ENCODE assay signal across 1 cellular context in the genomic region with DNA sequence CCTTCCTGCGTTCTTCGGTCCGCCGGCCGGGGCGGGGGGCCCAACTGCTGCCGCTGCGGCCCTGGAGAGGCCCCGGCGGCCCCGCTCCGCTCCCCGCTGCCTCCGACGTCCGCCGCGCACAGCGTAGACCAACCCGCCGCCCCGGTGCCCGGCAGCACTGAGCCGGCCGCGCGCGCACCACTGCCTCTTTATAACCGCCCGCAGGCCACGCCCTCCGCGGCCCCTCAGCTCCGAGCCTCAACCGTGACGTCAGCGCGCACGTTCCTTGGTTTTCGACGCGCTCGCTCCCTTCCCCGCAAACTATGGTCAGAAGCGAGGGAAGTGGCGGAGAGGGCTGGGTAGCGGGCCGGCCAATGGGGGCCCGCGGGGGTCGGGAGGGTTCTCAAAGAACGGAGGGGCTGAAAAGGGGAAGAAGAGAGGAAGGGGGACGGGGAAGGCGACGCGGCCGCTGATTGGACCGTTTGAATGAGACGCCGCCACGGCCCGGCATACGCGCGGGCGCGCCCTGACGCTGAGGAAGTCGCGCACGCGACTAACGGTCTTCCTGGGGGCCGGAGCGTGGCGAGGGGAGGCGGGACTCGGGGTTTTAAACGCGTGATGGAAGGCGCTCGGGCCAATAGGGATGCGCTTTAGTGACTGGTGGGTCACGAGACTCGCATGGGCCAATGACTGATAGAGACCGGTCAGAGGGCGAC.
TF ChIP-seq lines count a peak whose summit lies in the region.

A gene (minus strand): TSS at position 164 of the 695 bp plus-strand sequence. CDS start 199 bp downstream, outside the sequence.

TF ChIP-seq in HepG2, 621 proteins besides CTCF, POLR2A, EP300 and RAD21 (continued from another document and continues in another):
- TF ChIP-seq PHF5A (CRISPR knock-in tag; IDR thresholded peaks at IDR 0.05; ENCODE audit: low read depth, unreplicated experiment) (peak; percentile 33), PTBP1 (IDR thresholded peaks at IDR 0.05; ENCODE audit: low read depth, low read length, poor library complexity, severe bottlenecking) (no peak), ADNP (CRISPR knock-in tag; IDR thresholded peaks at IDR 0.05) (no peak), HNRNPL (IDR thresholded peaks at IDR 0.05; ENCODE audit: low read depth, low read length) (no peak), ZC3H4 (CRISPR knock-in tag; IDR thresholded peaks at IDR 0.05; ENCODE audit: borderline replicate concordance) (no peak), MEF2D (CRISPR knock-in tag; IDR thresholded peaks at IDR 0.05) (peak; percentile 48; the same call in 1 of the 2 replicates), TBX2 (CRISPR knock-in tag; IDR thresholded peaks at IDR 0.05; ENCODE audit: borderline replicate concordance) (no peak; the same call in 1 of the 2 replicates), ZNF615 (CRISPR knock-in tag; IDR thresholded peaks at IDR 0.05; ENCODE audit: borderline replicate concordance) (no peak), HCFC1 (IDR thresholded peaks at IDR 0.05; ENCODE audit: low read depth, low read length) (no peak), ZNF3 (CRISPR knock-in tag; IDR thresholded peaks at IDR 0.05) (no peak), RBM39 (IDR thresholded peaks at IDR 0.05; ENCODE audit: low read depth, low read length, poor library complexity, severe bottlenecking) (no peak), KMT2B (CRISPR knock-in tag; IDR thresholded peaks at IDR 0.05) (peak; percentile 49; the same call in 1 of the 2 replicates), SOX6 (IDR thresholded peaks at IDR 0.05) (no peak), SOX6 (CRISPR knock-in tag; IDR thresholded peaks at IDR 0.05) (peak; percentile 55), ZC3H13 (CRISPR knock-in tag; IDR thresholded peaks at IDR 0.05) (0 out of 2 replicates have a peak, but pooled peaks have one; percentile 52), MXI1 (IDR thresholded peaks at IDR 0.05; ENCODE audit: borderline replicate concordance, low read depth, low read length) (peak; percentile 56; the same call in 1 of the 3 replicates), ZNF501 (CRISPR knock-in tag; IDR thresholded peaks at IDR 0.05) (peak; percentile 90), SMARCE1 (IDR thresholded peaks at IDR 0.05; ENCODE audit: borderline replicate concordance) (no peak), MXD4 (CRISPR knock-in tag; IDR thresholded peaks at IDR 0.05) (0 out of 2 replicates have a peak, but pooled peaks have one; percentile 23), AKAP8 (CRISPR knock-in tag; IDR thresholded peaks at IDR 0.05) (no peak), ZNF75D (CRISPR knock-in tag; IDR thresholded peaks at IDR 0.05; ENCODE audit: borderline replicate concordance) (no peak), JARID2 (CRISPR knock-in tag; IDR thresholded peaks at IDR 0.05; ENCODE audit: insufficient replicate concordance) (no peak), TP53 (CRISPR knock-in tag; conservative IDR thresholded peaks at IDR 0.05) (no peak), U2AF2 (IDR thresholded peaks at IDR 0.05; ENCODE audit: low read depth, low read length) (no peak), MTF1 (CRISPR knock-in tag; IDR thresholded peaks at IDR 0.05) (no peak), ZNF775 (CRISPR knock-in tag; IDR thresholded peaks at IDR 0.05; ENCODE audit: borderline replicate concordance) (0 out of 2 replicates have a peak, but pooled peaks have one; percentile 31), ZFP62 (CRISPR knock-in tag; IDR thresholded peaks at IDR 0.05) (no peak)
- TF ChIP-seq, protein P1, sequence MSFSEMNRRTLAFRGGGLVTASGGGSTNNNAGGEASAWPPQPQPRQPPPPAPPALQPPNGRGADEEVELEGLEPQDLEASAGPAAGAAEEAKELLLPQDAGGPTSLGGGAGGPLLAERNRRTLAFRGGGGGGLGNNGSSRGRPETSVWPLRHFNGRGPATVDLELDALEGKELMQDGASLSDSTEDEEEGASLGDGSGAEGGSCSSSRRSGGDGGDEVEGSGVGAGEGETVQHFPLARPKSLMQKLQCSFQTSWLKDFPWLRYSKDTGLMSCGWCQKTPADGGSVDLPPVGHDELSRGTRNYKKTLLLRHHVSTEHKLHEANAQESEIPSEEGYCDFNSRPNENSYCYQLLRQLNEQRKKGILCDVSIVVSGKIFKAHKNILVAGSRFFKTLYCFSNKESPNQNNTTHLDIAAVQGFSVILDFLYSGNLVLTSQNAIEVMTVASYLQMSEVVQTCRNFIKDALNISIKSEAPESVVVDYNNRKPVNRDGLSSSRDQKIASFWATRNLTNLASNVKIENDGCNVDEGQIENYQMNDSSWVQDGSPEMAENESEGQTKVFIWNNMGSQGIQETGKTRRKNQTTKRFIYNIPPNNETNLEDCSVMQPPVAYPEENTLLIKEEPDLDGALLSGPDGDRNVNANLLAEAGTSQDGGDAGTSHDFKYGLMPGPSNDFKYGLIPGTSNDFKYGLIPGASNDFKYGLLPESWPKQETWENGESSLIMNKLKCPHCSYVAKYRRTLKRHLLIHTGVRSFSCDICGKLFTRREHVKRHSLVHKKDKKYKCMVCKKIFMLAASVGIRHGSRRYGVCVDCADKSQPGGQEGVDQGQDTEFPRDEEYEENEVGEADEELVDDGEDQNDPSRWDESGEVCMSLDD (CRISPR knock-in tag; IDR thresholded peaks at IDR 0.05; ENCODE audit: borderline replicate concordance) = no peak
- TF ChIP-seq, protein P2, sequence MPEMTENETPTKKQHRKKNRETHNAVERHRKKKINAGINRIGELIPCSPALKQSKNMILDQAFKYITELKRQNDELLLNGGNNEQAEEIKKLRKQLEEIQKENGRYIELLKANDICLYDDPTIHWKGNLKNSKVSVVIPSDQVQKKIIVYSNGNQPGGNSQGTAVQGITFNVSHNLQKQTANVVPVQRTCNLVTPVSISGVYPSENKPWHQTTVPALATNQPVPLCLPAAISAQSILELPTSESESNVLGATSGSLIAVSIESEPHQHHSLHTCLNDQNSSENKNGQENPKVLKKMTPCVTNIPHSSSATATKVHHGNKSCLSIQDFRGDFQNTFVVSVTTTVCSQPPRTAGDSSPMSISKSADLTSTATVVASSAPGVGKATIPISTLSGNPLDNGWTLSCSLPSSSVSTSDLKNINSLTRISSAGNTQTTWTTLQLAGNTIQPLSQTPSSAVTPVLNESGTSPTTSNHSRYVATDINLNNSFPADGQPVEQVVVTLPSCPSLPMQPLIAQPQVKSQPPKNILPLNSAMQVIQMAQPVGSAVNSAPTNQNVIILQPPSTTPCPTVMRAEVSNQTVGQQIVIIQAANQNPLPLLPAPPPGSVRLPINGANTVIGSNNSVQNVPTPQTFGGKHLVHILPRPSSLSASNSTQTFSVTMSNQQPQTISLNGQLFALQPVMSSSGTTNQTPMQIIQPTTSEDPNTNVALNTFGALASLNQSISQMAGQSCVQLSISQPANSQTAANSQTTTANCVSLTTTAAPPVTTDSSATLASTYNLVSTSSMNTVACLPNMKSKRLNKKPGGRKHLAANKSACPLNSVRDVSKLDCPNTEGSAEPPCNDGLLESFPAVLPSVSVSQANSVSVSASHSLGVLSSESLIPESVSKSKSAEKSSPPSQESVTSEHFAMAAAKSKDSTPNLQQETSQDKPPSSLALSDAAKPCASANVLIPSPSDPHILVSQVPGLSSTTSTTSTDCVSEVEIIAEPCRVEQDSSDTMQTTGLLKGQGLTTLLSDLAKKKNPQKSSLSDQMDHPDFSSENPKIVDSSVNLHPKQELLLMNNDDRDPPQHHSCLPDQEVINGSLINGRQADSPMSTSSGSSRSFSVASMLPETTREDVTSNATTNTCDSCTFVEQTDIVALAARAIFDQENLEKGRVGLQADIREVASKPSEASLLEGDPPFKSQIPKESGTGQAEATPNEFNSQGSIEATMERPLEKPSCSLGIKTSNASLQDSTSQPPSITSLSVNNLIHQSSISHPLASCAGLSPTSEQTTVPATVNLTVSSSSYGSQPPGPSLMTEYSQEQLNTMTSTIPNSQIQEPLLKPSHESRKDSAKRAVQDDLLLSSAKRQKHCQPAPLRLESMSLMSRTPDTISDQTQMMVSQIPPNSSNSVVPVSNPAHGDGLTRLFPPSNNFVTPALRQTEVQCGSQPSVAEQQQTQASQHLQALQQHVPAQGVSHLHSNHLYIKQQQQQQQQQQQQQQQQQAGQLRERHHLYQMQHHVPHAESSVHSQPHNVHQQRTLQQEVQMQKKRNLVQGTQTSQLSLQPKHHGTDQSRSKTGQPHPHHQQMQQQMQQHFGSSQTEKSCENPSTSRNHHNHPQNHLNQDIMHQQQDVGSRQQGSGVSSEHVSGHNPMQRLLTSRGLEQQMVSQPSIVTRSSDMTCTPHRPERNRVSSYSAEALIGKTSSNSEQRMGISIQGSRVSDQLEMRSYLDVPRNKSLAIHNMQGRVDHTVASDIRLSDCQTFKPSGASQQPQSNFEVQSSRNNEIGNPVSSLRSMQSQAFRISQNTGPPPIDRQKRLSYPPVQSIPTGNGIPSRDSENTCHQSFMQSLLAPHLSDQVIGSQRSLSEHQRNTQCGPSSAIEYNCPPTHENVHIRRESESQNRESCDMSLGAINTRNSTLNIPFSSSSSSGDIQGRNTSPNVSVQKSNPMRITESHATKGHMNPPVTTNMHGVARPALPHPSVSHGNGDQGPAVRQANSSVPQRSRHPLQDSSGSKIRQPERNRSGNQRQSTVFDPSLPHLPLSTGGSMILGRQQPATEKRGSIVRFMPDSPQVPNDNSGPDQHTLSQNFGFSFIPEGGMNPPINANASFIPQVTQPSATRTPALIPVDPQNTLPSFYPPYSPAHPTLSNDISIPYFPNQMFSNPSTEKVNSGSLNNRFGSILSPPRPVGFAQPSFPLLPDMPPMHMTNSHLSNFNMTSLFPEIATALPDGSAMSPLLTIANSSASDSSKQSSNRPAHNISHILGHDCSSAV (CRISPR knock-in tag; IDR thresholded peaks at IDR 0.05; ENCODE audit: borderline replicate concordance) = no peak
- TF ChIP-seq, protein P3, sequence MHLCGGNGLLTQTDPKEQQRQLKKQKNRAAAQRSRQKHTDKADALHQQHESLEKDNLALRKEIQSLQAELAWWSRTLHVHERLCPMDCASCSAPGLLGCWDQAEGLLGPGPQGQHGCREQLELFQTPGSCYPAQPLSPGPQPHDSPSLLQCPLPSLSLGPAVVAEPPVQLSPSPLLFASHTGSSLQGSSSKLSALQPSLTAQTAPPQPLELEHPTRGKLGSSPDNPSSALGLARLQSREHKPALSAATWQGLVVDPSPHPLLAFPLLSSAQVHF (CRISPR knock-in tag; IDR thresholded peaks at IDR 0.05) = peak; percentile 77; the same call in 1 of the 2 replicates
- TF ChIP-seq, protein P4, sequence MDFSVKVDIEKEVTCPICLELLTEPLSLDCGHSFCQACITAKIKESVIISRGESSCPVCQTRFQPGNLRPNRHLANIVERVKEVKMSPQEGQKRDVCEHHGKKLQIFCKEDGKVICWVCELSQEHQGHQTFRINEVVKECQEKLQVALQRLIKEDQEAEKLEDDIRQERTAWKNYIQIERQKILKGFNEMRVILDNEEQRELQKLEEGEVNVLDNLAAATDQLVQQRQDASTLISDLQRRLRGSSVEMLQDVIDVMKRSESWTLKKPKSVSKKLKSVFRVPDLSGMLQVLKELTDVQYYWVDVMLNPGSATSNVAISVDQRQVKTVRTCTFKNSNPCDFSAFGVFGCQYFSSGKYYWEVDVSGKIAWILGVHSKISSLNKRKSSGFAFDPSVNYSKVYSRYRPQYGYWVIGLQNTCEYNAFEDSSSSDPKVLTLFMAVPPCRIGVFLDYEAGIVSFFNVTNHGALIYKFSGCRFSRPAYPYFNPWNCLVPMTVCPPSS (IDR thresholded peaks at IDR 0.05) = no peak
- TF ChIP-seq, protein P5, sequence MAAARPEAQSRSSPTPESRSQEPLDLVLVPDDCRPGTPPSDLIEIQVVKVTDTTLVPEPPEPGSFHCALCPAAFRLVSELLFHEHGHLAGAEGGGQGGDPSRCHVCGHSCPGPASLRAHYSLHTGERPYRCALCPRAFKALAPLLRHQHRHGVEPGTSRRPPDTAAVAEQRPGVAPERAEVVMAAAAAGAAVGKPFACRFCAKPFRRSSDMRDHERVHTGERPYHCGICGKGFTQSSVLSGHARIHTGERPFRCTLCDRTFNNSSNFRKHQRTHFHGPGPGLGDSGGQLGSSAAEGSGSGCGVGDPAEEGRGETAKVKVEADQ (CRISPR knock-in tag; IDR thresholded peaks at IDR 0.05; ENCODE audit: borderline replicate concordance) = no peak
- TF ChIP-seq, protein P6, sequence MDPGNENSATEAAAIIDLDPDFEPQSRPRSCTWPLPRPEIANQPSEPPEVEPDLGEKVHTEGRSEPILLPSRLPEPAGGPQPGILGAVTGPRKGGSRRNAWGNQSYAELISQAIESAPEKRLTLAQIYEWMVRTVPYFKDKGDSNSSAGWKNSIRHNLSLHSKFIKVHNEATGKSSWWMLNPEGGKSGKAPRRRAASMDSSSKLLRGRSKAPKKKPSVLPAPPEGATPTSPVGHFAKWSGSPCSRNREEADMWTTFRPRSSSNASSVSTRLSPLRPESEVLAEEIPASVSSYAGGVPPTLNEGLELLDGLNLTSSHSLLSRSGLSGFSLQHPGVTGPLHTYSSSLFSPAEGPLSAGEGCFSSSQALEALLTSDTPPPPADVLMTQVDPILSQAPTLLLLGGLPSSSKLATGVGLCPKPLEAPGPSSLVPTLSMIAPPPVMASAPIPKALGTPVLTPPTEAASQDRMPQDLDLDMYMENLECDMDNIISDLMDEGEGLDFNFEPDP (CRISPR knock-in tag; conservative IDR thresholded peaks at IDR 0.05) = no peak
- TF ChIP-seq, protein P7, sequence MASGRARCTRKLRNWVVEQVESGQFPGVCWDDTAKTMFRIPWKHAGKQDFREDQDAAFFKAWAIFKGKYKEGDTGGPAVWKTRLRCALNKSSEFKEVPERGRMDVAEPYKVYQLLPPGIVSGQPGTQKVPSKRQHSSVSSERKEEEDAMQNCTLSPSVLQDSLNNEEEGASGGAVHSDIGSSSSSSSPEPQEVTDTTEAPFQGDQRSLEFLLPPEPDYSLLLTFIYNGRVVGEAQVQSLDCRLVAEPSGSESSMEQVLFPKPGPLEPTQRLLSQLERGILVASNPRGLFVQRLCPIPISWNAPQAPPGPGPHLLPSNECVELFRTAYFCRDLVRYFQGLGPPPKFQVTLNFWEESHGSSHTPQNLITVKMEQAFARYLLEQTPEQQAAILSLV (CRISPR knock-in tag; IDR thresholded peaks at IDR 0.05; ENCODE audit: borderline replicate concordance) = peak; percentile 16; the same call in 1 of the 2 replicates
- TF ChIP-seq, protein P8, sequence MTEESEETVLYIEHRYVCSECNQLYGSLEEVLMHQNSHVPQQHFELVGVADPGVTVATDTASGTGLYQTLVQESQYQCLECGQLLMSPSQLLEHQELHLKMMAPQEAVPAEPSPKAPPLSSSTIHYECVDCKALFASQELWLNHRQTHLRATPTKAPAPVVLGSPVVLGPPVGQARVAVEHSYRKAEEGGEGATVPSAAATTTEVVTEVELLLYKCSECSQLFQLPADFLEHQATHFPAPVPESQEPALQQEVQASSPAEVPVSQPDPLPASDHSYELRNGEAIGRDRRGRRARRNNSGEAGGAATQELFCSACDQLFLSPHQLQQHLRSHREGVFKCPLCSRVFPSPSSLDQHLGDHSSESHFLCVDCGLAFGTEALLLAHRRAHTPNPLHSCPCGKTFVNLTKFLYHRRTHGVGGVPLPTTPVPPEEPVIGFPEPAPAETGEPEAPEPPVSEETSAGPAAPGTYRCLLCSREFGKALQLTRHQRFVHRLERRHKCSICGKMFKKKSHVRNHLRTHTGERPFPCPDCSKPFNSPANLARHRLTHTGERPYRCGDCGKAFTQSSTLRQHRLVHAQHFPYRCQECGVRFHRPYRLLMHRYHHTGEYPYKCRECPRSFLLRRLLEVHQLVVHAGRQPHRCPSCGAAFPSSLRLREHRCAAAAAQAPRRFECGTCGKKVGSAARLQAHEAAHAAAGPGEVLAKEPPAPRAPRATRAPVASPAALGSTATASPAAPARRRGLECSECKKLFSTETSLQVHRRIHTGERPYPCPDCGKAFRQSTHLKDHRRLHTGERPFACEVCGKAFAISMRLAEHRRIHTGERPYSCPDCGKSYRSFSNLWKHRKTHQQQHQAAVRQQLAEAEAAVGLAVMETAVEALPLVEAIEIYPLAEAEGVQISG (CRISPR knock-in tag; IDR thresholded peaks at IDR 0.05) = no peak
